Comparison of ENCODE assay signal across 20 cellular contexts in genomic region chr3:14870564-14871060, GRCh38. TPM values are rescaled to one million over a fixed set of nuclear protein-coding genes. Genes with fewer than 3 reads are reported as not detected.
DNase-seq lines count a peak whose midpoint lies in the region; ATAC-seq and TF ChIP-seq lines count a peak whose summit lies in the region.
"Had no signal": no experiment of that assay in that cellular context is flagged by ENCODE, and none has a peak within 500 bp of the region (broad histone marks: within the 10 kb centered on the region; RNA-seq: fewer than 3 reads in every experiment).

No MANE protein-coding gene starts in this region.

- no peaks in the 10 kb centered on the region for H3K27me3 ChIP-seq in suprapubic skin
- H3K27me3 ChIP-seq: BLaER1 had no signal

- intact Hi-C loops in cardiac septum (cut with DNase I) = no loop called here
- intact Hi-C loops in left cardiac atrium (cut with DNase I) = no loop called here

- no peaks in the 10 kb centered on the region for H3K9me3 ChIP-seq in suprapubic skin
- H3K9me3 ChIP-seq: BLaER1 had no signal

- H3K27ac ChIP-seq in suprapubic skin = no peak overlapping the region
- H3K27ac ChIP-seq: BLaER1 had no signal

- DNase-seq in cardiac septum (ENCODE audit: low spot score) (peak; percentile 55), left cardiac atrium (no peak), mesenteric fat pad (ENCODE audit: low spot score) (peak; percentile 68), suprapubic skin (ENCODE audit: low spot score in 2 of 2) (peak; percentile 31 to 45), GM10248 (ENCODE audit: extremely low spot score) (no peak)
- DNase-seq in effector CD8-positive, alpha-beta T cell (lab: John Stamatoyannopoulos, UW) = no peak
- DNase-seq: 8988T; CD4-positive, alpha-beta memory T cell; DMS153; DMS79; GDM1; GOT3; H7; HFFc6 had no signal

- POLR2A ChIA-PET in GM10248 (lab: Yijun Ruan, JAX) = no interaction called here

- CTCF ChIA-PET in GM10248 (lab: Yijun Ruan, JAX) = interaction anchor here (1.0 kb wide), 1 partner anchor 14 kb away, joined by 4 read pairs; no protein-coding TSS in a partner anchor

- no peak for TF ChIP-seq EP300 in suprapubic skin (IDR thresholded peaks at IDR 0.05)

- ATAC-seq in left cardiac atrium (no peak), HG02763 (IDR thresholded peaks at IDR 0.05; ENCODE audit: unreplicated experiment) (no peak)
- ATAC-seq: GM12878, HCT116, HepG2 had no signal

- peaks cover 16% of the 10 kb centered on the region for H3K4me1 ChIP-seq in suprapubic skin

- no peak overlapping the region for H3K4me3 ChIP-seq in suprapubic skin
- H3K4me3 ChIP-seq: BLaER1, GM12878 had no signal

- TF ChIP-seq CTCF in suprapubic skin (IDR thresholded peaks at IDR 0.05) (no peak), GM10248 (IDR thresholded peaks at IDR 0.05; ENCODE audit: control extremely low read depth, extremely low read depth, low read depth, missing control alignments) (no peak)

- 76% methylated on average over 9 of the region's 9 CpGs for WGBS in suprapubic skin

- no peak for TF ChIP-seq POLR2A in suprapubic skin (IDR thresholded peaks at IDR 0.05)

- H3K36me3 ChIP-seq in suprapubic skin = no peaks in the 10 kb centered on the region
- H3K36me3 ChIP-seq: BLaER1 had no signal

RNA-seq across cellular contexts. Expression of gene FGD5, which starts 51.9 kb away (rescaled TPM):
- total RNA-seq in cardiac septum = 15.6 TPM
- total RNA-seq in left cardiac atrium = 10 to 100 TPM; 19.3 to 28.7 TPM
- 38.6 TPM for total RNA-seq in mesenteric fat pad
- 10 to 100 TPM in 2 of 4 donors, 1 to 10 TPM in 2; 2.8 to 15.5 (median 7.1) TPM for total RNA-seq in suprapubic skin
- total RNA-seq: A673, HepG2, HFFc6 had no signal

Comparison
In these comparisons a context has a peak if more than half of its experiments do, and no peak if none do; other contexts are left out.
1. DNase-seq: peak in cardiac septum (single experiment), mesenteric fat pad (single experiment) and suprapubic skin (2 of 2); none in left cardiac atrium (single experiment), effector CD8-positive, alpha-beta T cell (single experiment) and GM10248 (single experiment).